ENCODE assay signal across 15 cellular contexts in the genomic region with DNA sequence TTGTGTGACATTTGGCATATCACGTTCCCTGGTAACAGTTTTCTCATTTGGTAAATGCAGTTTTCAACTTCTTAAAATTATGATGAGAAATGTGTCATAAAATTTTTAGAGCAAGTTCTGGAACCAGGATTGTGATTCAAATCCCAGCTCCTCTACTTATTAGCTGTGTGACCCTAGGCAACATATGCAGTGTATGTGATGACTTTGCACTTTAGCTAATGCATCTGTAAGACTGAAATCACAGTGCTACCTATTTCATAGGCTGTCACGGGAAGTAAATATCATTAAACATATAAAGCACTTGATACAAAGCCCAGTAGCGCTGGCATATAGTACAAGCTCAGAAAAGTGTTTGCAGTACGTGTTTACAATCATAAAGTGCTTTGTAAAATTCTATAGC.
"Had no signal": no experiment of that assay in that cellular context is flagged by ENCODE, and none has a peak within 500 bp of the region (broad histone marks: within the 10 kb centered on the region; RNA-seq: fewer than 3 reads in every experiment).

No MANE protein-coding gene starts in this region.

- H3K4me3 ChIP-seq: MG63, SJSA1, SK-N-MC had no signal

- H3K27ac Mint-ChIP-seq: IgD-negative memory B cell had no signal

- H3K4me3 Mint-ChIP-seq: IgD-negative memory B cell had no signal

- DNase-seq: KBM-7, MG63, NCI-H1092, NCI-H1436, NCI-H187, NCI-H2029 treated with DMSO at 0.1 percent for 48 hours, NCI-H2227 treated with DMSO at 0.1 percent for 48 hours, NCI-H524, NCI-H526 treated with DMSO at 0.1 percent for 48 hours, Right ventricle myocardium superior, RPMI8226, SIG-M5 had no signal

- H3K4me1 Mint-ChIP-seq: IgD-negative memory B cell had no signal

- H3K36me3 ChIP-seq: MG63, SJSA1 had no signal

- H3K36me3 Mint-ChIP-seq: IgD-negative memory B cell had no signal

- H3K27me3 Mint-ChIP-seq: IgD-negative memory B cell had no signal

- H3K4me1 ChIP-seq: SJSA1 had no signal

- H3K9me3 ChIP-seq: MG63, SJSA1 had no signal

- H3K27me3 ChIP-seq: MG63, SJSA1 had no signal
